18 cellular contexts compared by ENCODE assay signal in the genomic region with DNA sequence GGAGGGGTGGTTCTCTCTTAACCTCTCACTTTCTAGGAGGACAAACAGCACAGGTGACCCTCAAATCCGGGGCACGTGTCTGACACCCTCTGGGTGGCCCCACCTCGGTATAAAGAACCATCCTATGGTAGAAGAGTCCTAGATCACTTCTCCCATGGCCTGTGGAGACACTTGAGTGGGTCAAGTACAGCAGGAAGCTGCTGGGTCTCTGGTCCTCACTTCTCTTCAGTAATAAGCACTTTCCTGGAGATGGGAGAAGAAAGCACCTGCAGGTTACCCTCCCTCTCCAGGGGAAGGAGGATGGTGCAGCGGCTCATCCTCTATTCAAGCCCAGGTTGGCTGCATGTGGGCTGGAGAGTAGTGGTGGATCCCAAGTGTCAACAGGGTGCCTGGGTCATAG. TPM values are rescaled to one million over a fixed set of nuclear protein-coding genes. Genes with fewer than 3 reads are reported as not detected.
A peak's percentile ranks its signal among the peaks of the same experiment; 100 is the strongest.
DNase-seq lines count a peak whose midpoint lies in the region; ATAC-seq and TF ChIP-seq lines count a peak whose summit lies in the region.
"Had no signal": no experiment of that assay in that cellular context is flagged by ENCODE, and none has a peak within 500 bp of the region (broad histone marks: within the 10 kb centered on the region; RNA-seq: fewer than 3 reads in every experiment).

No MANE protein-coding gene starts in this region.

- no peak for ATAC-seq in HG03460 (IDR thresholded peaks at IDR 0.05; ENCODE audit: unreplicated experiment)
- ATAC-seq: A549; CD8-positive, alpha-beta T cell had no signal

- H3K9me3 ChIP-seq in MM.1S (replicated peaks; ENCODE audit: insufficient read depth, low read length) = no peaks in the 10 kb centered on the region
- H3K9me3 ChIP-seq in vagina = no peaks in the 10 kb centered on the region
- H3K9me3 ChIP-seq: A549, Caco-2 had no signal

- H3K27me3 ChIP-seq in MM.1S (replicated peaks; ENCODE audit: insufficient read depth, low read length) = 0 out of 2 replicates have a peak, but pooled peaks cover 7% of the 10 kb centered on the region
- H3K27me3 ChIP-seq in vagina = no peaks in the 10 kb centered on the region
- H3K27me3 ChIP-seq: BLaER1 treated with 17β-estradiol and CSF1 and Interleukin-3, amounts not matched to agents 10 nM and 100 nM had no signal

- H3K9ac ChIP-seq in MM.1S (ENCODE audit: low read length) = no peak overlapping the region
- H3K9ac ChIP-seq: BLaER1 treated with 17β-estradiol and CSF1 and Interleukin-3, amounts not matched to agents 10 nM and 100 nM had no signal

- H3K4me1 ChIP-seq in MM.1S (ENCODE audit: low read length) = no peaks in the 10 kb centered on the region
- no peaks in the 10 kb centered on the region for H3K4me1 ChIP-seq in vagina
- H3K4me1 ChIP-seq: Caco-2 had no signal

- H3F3A ChIP-seq in MM.1S (ENCODE audit: insufficient read depth, low read length) = no peaks in the 10 kb centered on the region

- H3K79me2 ChIP-seq in MM.1S (ENCODE audit: low read length) = no peaks in the 10 kb centered on the region

- no peak overlapping the region for H3K4me3 ChIP-seq in MM.1S (ENCODE audit: low read length)
- H3K4me3 ChIP-seq in vagina = no peak overlapping the region
- H3K4me3 ChIP-seq: A549; BLaER1 treated with 17β-estradiol and CSF1 and Interleukin-3, amounts not matched to agents 10 nM and 100 nM had no signal

- DNase-seq in MM.1S = peak; percentile 3
- DNase-seq in islet precursor cell = peak; percentile 32
- DNase-seq in vagina (ENCODE audit: extremely low spot score in 2 of 2) = peak; percentile 49 to 67
- no peak for DNase-seq in epidermal melanocyte (ENCODE audit: insufficient read length, low spot score)
- DNase-seq: AML-193; Caco-2; Calu3; CD4-positive, alpha-beta T cell; CD8-positive, alpha-beta T cell; DMS79 treated with DMSO at 0.1 percent for 48 hours; GF-D8 had no signal

- H3K36me3 ChIP-seq in MM.1S (replicated peaks; ENCODE audit: insufficient read depth, low read length) (no peaks in the 10 kb centered on the region), vagina (no peaks in the 10 kb centered on the region)
- H3K36me3 ChIP-seq: BLaER1 treated with 17β-estradiol and CSF1 and Interleukin-3, amounts not matched to agents 10 nM and 100 nM had no signal

- no peak for TF ChIP-seq POLR2A in vagina (IDR thresholded peaks at IDR 0.05)

- no peaks in the 10 kb centered on the region for H4K20me1 ChIP-seq in MM.1S (ENCODE audit: insufficient read depth, low read length)
- H4K20me1 ChIP-seq: BLaER1 treated with 17β-estradiol and CSF1 and Interleukin-3, amounts not matched to agents 10 nM and 100 nM had no signal

- no peak overlapping the region for H3K27ac ChIP-seq in MM.1S (ENCODE audit: low read length)
- H3K27ac ChIP-seq in vagina = no peak overlapping the region
- H3K27ac ChIP-seq: 22Rv1; A549; BLaER1 treated with 17β-estradiol and CSF1 and Interleukin-3, amounts not matched to agents 10 nM and 100 nM; C4-2B had no signal

- no peaks in the 10 kb centered on the region for H3K9me2 ChIP-seq in MM.1S (replicated peaks; ENCODE audit: insufficient read depth, low read length)

- TF ChIP-seq CTCF in MM.1S (IDR thresholded peaks at IDR 0.05; ENCODE audit: low read length) (no peak), vagina (IDR thresholded peaks at IDR 0.05) (no peak)

- intact Hi-C loops in vagina (cut with DNase I) = no loop called here

- no peak overlapping the region for H2AFZ ChIP-seq in MM.1S (ENCODE audit: low read length)

- H3K4me2 ChIP-seq in MM.1S (ENCODE audit: low read depth, low read length) = no peak overlapping the region
- H3K4me2 ChIP-seq: A549; BLaER1 treated with 17β-estradiol and CSF1 and Interleukin-3, amounts not matched to agents 10 nM and 100 nM had no signal

RNA-seq across cellular contexts. Expression of a gene that starts 17.0 kb away (rescaled TPM):
- 36.6 TPM for total RNA-seq in vagina
- total RNA-seq: A172; B cell; Caco-2; Calu3; CD4-positive, alpha-beta T cell; CD8-positive, alpha-beta T cell had no signal

RNA-seq across cellular contexts. Expression of a gene that starts 27.2 kb away (rescaled TPM):
- total RNA-seq in vagina = not detected
- total RNA-seq: A172; B cell; Caco-2; Calu3; CD4-positive, alpha-beta T cell; CD8-positive, alpha-beta T cell had no signal

RNA-seq across cellular contexts. Expression of a gene that starts 52.6 kb away (rescaled TPM):
- 1,155 TPM for total RNA-seq in vagina
- total RNA-seq: A172, Caco-2, Calu3 had no signal
